Comparison of ENCODE assay signal across 1 cellular context in the genomic region with DNA sequence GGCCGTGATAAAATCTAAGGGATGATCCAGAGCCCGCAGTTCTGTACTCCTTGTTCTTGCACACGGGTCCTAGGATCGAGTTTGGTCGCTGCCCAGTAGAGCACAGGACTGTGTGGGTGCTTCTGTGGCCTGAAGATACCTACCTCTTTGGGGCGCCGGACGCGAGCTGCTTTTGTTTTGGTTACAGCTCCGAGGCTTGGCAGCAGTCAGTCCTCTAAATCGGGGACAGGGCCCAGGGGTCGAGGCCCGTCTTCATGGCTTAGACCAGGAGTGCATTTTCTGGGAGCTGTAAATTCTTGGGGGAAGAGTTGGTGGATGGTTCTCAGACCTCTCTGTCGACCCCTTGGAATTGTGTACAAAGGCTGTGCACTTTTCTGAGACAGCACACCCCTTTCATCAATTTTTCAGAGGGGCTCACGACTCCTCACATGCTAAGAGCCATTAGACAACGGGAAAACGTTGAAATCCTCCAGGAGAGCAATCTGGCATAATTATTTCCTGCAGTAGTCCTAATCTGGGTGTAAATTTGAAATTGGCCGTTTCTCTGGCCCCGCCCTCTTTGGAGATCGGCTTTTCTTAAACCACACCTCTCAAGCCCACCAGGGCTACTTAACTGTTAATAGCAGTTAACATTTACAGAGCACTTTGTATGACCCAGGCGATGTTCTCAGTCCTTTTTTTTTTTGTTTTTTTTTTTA.
TF ChIP-seq lines count a peak whose summit lies in the region.

No MANE protein-coding gene starts in this region.

TF ChIP-seq in endothelial cell of umbilical vein, 7 proteins besides CTCF, POLR2A, EP300 and RAD21 (continued from another document):
- TF ChIP-seq EZH2 (IDR thresholded peaks at IDR 0.05; ENCODE audit: borderline replicate concordance, low read depth, low read length, severe bottlenecking) (no peak), JUN (IDR thresholded peaks at IDR 0.05; ENCODE audit: borderline replicate concordance, insufficient read depth, insufficient read length, low read depth) (no peak)
TF ChIP-seq in endothelial cell of umbilical vein: peak in this region for 1.
